Comparison of ENCODE assay signal across 24 cellular contexts in the genomic region with DNA sequence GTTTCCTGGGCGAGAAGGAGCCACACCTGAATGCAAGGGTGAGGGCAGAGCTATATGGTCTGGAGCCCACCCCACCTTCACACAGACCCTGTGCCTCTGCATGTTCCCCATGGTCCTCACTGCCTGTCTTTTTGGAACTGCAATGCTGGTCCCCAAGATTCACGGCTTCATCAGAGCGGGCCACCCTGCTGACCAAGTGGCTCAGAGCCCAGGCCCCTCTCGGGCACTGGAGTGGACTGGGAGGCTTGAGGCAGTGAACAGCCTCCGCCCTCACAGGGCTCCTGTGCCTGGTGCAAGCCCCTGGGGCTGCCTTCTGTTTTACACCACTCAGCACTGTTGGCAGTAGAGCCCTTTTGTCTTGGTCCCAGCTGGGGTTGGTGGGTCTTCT.
DNase-seq lines count a peak whose midpoint lies in the region; ATAC-seq and TF ChIP-seq lines count a peak whose summit lies in the region.
"Had no signal": no experiment of that assay in that cellular context is flagged by ENCODE, and none has a peak within 500 bp of the region (broad histone marks: within the 10 kb centered on the region; RNA-seq: fewer than 3 reads in every experiment).

No MANE protein-coding gene starts in this region.

- DNase-seq in SK-N-SH (peak; percentile 16), CD14-positive monocyte (ENCODE audit: low spot score) (peak; percentile 27), NCI-H345 treated with DMSO at 0.1 percent for 48 hours (lab: John Stamatoyannopoulos, UW; ENCODE audit: unreplicated experiment) (peak; percentile 12), neuronal stem cell (ENCODE audit: low spot score) (no peak), ovary (no peak), NOMO-1 (lab: John Stamatoyannopoulos, UW; ENCODE audit: unreplicated experiment in 2 of 2) (no peak), MM.1S (no peak)
- DNase-seq: ACHN, DMS53, GDM1, HFFc6, MG63, NCI-H1092, NCI-H1436, NCI-H1930, NCI-H2227 treated with DMSO at 0.1 percent for 48 hours, NCI-H524, NCI-H82, OCI-M1, SW 1271 had no signal

- H3K4me3 ChIP-seq in SK-N-SH (ENCODE audit: low read depth in 2 of 2, low read length in 1 of 2) (no peak overlapping the region), neuronal stem cell (ENCODE audit: low read length in 2 of 2) (no peak overlapping the region), ovary (no peak overlapping the region), MM.1S (ENCODE audit: low read length) (no peak overlapping the region)
- H3K4me3 ChIP-seq: K562, MG63 had no signal

- H3K27ac ChIP-seq in SK-N-SH (ENCODE audit: low read depth in 2 of 2, low read length in 1 of 2) (no peak overlapping the region), neuronal stem cell (replicated peaks; ENCODE audit: low read length) (no peak overlapping the region), ovary (no peak overlapping the region), MM.1S (ENCODE audit: low read length) (no peak overlapping the region)
- H3K27ac ChIP-seq: 22Rv1 had no signal

- no peak overlapping the region for H2BK5ac ChIP-seq in neuronal stem cell (ENCODE audit: low read length)

- no peak for TF ChIP-seq RAD21 in SK-N-SH (IDR thresholded peaks at IDR 0.05; ENCODE audit: low read length)

- H3K79me2 ChIP-seq in SK-N-SH (ENCODE audit: insufficient read depth) (no peaks in the 10 kb centered on the region), MM.1S (ENCODE audit: low read length) (no peaks in the 10 kb centered on the region)

- H4K8ac ChIP-seq in neuronal stem cell (ENCODE audit: low read depth, low read length): no peak overlapping the region

- H2BK15ac ChIP-seq in neuronal stem cell (ENCODE audit: low read length): no peak overlapping the region

- no peak overlapping the region for H2BK12ac ChIP-seq in neuronal stem cell (ENCODE audit: low read length)

- H3K23ac ChIP-seq in neuronal stem cell (ENCODE audit: low read depth, low read length, poor library complexity): peak overlapping the region; percentile 65

- no peaks in the 10 kb centered on the region for H3K36me3 Mint-ChIP-seq in CD14-positive monocyte

- H3K9me2 ChIP-seq in SK-N-SH (no peaks in the 10 kb centered on the region), MM.1S (replicated peaks; ENCODE audit: insufficient read depth, low read length) (no peaks in the 10 kb centered on the region)

- H2AFZ ChIP-seq in SK-N-SH (ENCODE audit: low read depth): no peak overlapping the region
- H2AFZ ChIP-seq in neuronal stem cell (ENCODE audit: low read length): no peak overlapping the region
- no peak overlapping the region for H2AFZ ChIP-seq in MM.1S (ENCODE audit: low read length)

- no peak overlapping the region for H2BK120ac ChIP-seq in neuronal stem cell (ENCODE audit: low read depth, low read length)

- H3K18ac ChIP-seq in neuronal stem cell (ENCODE audit: low read length): no peak overlapping the region

- H3K27me3 Mint-ChIP-seq in CD14-positive monocyte (ENCODE audit: low read depth in 3 of 3): peaks cover 36 to 43% (median 42%) of the 10 kb centered on the region in 3 donors

- TF ChIP-seq POLR2A in ovary (IDR thresholded peaks at IDR 0.05): no peak

- no peak for TF ChIP-seq CTCF in SK-N-SH (IDR thresholded peaks at IDR 0.05)
- TF ChIP-seq CTCF in CD14-positive monocyte (IDR thresholded peaks at IDR 0.05): no peak
- TF ChIP-seq CTCF in ovary (IDR thresholded peaks at IDR 0.05): no peak
- no peak for TF ChIP-seq CTCF in MM.1S (IDR thresholded peaks at IDR 0.05; ENCODE audit: low read length)

- H3K36me3 ChIP-seq in SK-N-SH (replicated peaks in 1 of 2; ENCODE audit: control insufficient read depth in 1 of 2, insufficient read depth in 2 of 2, low read length in 1 of 2) (no peaks in the 10 kb centered on the region), neuronal stem cell (replicated peaks in 1 of 2; ENCODE audit: control insufficient read depth in 2 of 2, insufficient read depth in 2 of 2, low read length in 2 of 2) (no peaks in the 10 kb centered on the region), ovary (no peaks in the 10 kb centered on the region), MM.1S (replicated peaks; ENCODE audit: insufficient read depth, low read length) (no peaks in the 10 kb centered on the region)
- H3K36me3 ChIP-seq: MG63 had no signal

- H3K4me2 ChIP-seq in SK-N-SH (no peak overlapping the region), neuronal stem cell (ENCODE audit: insufficient read depth, low read length, poor library complexity, severe bottlenecking) (no peak overlapping the region), MM.1S (ENCODE audit: low read depth, low read length) (no peak overlapping the region)

- no peaks in the 10 kb centered on the region for H3K4me1 Mint-ChIP-seq in CD14-positive monocyte

- no peak overlapping the region for H3K4ac ChIP-seq in neuronal stem cell (ENCODE audit: low read length)

- peak overlapping the region; percentile 70 for H2AK5ac ChIP-seq in neuronal stem cell (ENCODE audit: low read depth, low read length)

- H4K20me1 ChIP-seq in SK-N-SH (ENCODE audit: insufficient read depth) (no peaks in the 10 kb centered on the region), MM.1S (ENCODE audit: insufficient read depth, low read length) (no peaks in the 10 kb centered on the region)

- H4K91ac ChIP-seq in neuronal stem cell (ENCODE audit: low read depth, low read length, poor library complexity): no peak overlapping the region

- no peak overlapping the region for H3K14ac ChIP-seq in neuronal stem cell (ENCODE audit: low read length)

- POLR2A ChIA-PET in SK-N-SH (lab: Yijun Ruan, JAX): no interaction called here

- no peaks in the 10 kb centered on the region for H3F3A ChIP-seq in SK-N-SH (replicated peaks; ENCODE audit: insufficient read depth)
- no peaks in the 10 kb centered on the region for H3F3A ChIP-seq in MM.1S (ENCODE audit: insufficient read depth, low read length)

- H3K4me3 Mint-ChIP-seq in CD14-positive monocyte: no peak overlapping the region
- H3K4me3 Mint-ChIP-seq: HFFc6 had no signal

- H3K9me3 ChIP-seq in SK-N-SH (no peaks in the 10 kb centered on the region), neuronal stem cell (replicated peaks in 1 of 2; ENCODE audit: control insufficient read depth in 2 of 2, insufficient read depth in 1 of 2, low read depth in 1 of 2, low read length in 2 of 2) (peaks cover 0 to 17% of the 10 kb centered on the region in 2 donors), ovary (no peaks in the 10 kb centered on the region), MM.1S (replicated peaks; ENCODE audit: insufficient read depth, low read length) (no peaks in the 10 kb centered on the region)
- H3K9me3 ChIP-seq: MG63 had no signal

- TF ChIP-seq EP300 in SK-N-SH (IDR thresholded peaks at IDR 0.05; ENCODE audit: borderline replicate concordance in 1 of 2, low read depth in 1 of 2, low read length in 1 of 2): no peak
- TF ChIP-seq EP300 in ovary (IDR thresholded peaks at IDR 0.05): no peak

- CTCF ChIA-PET in SK-N-SH (lab: Yijun Ruan, JAX): no interaction called here

- peaks cover 0 to 2% of the 10 kb centered on the region in 2 experiments; a peak in 1 of 4 replicates for H3K4me1 ChIP-seq in SK-N-SH (ENCODE audit: control insufficient read depth in 1 of 2, insufficient read depth in 2 of 2, low read depth in 1 of 2, low read length in 1 of 2)
- peaks cover 0 to 3% of the 10 kb centered on the region in 2 donors for H3K4me1 ChIP-seq in neuronal stem cell (ENCODE audit: control insufficient read depth in 2 of 2, insufficient read depth in 1 of 2, low read depth in 1 of 2, low read length in 2 of 2)
- no peaks in the 10 kb centered on the region for H3K4me1 ChIP-seq in ovary (ENCODE audit: insufficient read depth)
- no peaks in the 10 kb centered on the region for H3K4me1 ChIP-seq in MM.1S (ENCODE audit: low read length)

- peaks cover 0 to 3% (median 0%) of the 10 kb centered on the region in 7 donors for H3K9me3 Mint-ChIP-seq in CD14-positive monocyte

- H3K27me3 ChIP-seq in SK-N-SH (ENCODE audit: insufficient read depth): no peaks in the 10 kb centered on the region
- H3K27me3 ChIP-seq in neuronal stem cell (ENCODE audit: control insufficient read depth in 3 of 3, insufficient read depth in 3 of 3, low read depth in 1 of 3, low read length in 3 of 3): peaks cover 10 to 58% (median 26%) of the 10 kb centered on the region in 3 experiments
- no peaks in the 10 kb centered on the region for H3K27me3 ChIP-seq in ovary
- peaks cover 33% of the 10 kb centered on the region for H3K27me3 ChIP-seq in MM.1S (replicated peaks; ENCODE audit: insufficient read depth, low read length)

- H3K9ac ChIP-seq in SK-N-SH (no peak overlapping the region), neuronal stem cell (ENCODE audit: low read depth, low read length, poor library complexity) (peak overlapping the region; percentile 44), MM.1S (ENCODE audit: low read length) (no peak overlapping the region)

- WGBS in SK-N-SH (ENCODE audit: low lambda C conversion rate): 100% methylated on average over 2 of the region's 5 CpGs
- no CpG with 5 or more reads among the region's 5 CpGs for WGBS in neuronal stem cell (ENCODE audit: extremely low coverage in 2 of 2, insufficient read length in 2 of 2, insufficient replicate concordance in 1 of 2), 2 donors
- 79 to 89% (median 83%) methylated on average over 5 of the region's 5 CpGs for WGBS in ovary, 3 donors

- intact Hi-C loops in CD14-positive monocyte (cut with micrococcal nuclease): no loop called here
- intact Hi-C loops in ovary (cut with DNase I): no loop called here

- no peak overlapping the region for H3K27ac Mint-ChIP-seq in CD14-positive monocyte
- H3K27ac Mint-ChIP-seq: HFFc6 had no signal

- H3K79me1 ChIP-seq in neuronal stem cell (ENCODE audit: low read depth, low read length): no peaks in the 10 kb centered on the region

- no peak for ATAC-seq in SK-N-SH treated with all-trans-retinoic acid at 6 μM for 48 hours
- ATAC-seq: K562, Right ventricle myocardium inferior had no signal

TF ChIP-seq in SK-N-SH, 30 proteins besides CTCF, POLR2A, EP300 and RAD21 (continues in another document):
- no peak for TF ChIP-seq YY1 (IDR thresholded peaks at IDR 0.05; ENCODE audit: low read depth)

TF ChIP-seq in SK-N-SH treated with all-trans-retinoic acid at 6 μM for 48 hours, 23 proteins besides CTCF, POLR2A, EP300 and RAD21 (continues in another document):
- no peak for TF ChIP-seq ISL1 (CRISPR knock-in tag; IDR thresholded peaks at IDR 0.05)
- no peak for TF ChIP-seq ZFP3 (CRISPR knock-in tag; IDR thresholded peaks at IDR 0.05)
- TF ChIP-seq BACH2 (CRISPR knock-in tag; IDR thresholded peaks at IDR 0.05; ENCODE audit: borderline replicate concordance): no peak

Comparison
In these comparisons a context has a peak if more than half of its experiments do, and no peak if none do; other contexts are left out.
1. DNase-seq: peak in SK-N-SH (single experiment), CD14-positive monocyte (single experiment) and NCI-H345 treated with DMSO at 0.1 percent for 48 hours (single experiment); none in neuronal stem cell (single experiment), ovary (0 of 5), NOMO-1 (0 of 2) and MM.1S (single experiment).